ENCODE assay signal across 20 cellular contexts in the genomic region with DNA sequence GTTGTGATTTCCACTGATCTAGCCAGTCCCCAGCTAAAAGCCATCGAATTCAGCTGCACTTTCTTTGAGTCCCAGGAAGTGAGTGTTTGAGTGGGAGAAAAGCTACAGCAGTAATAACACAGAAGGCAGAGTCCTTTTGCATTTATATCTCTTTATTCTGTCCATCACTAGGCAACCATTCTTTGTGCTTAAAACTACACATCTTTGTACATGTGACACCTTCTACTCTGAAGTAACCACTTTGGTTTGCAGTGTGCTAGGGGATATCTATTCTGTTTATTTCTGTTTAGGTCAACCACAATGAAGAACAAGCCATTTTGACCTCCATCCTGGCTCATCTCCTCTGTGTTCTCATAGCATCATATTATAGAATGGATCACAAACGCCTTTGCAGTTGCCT.
"Had no signal": no experiment of that assay in that cellular context is flagged by ENCODE, and none has a peak within 500 bp of the region (broad histone marks: within the 10 kb centered on the region; RNA-seq: fewer than 3 reads in every experiment).

No MANE protein-coding gene starts in this region.

- H3K36me3 Mint-ChIP-seq: activated naive CD8-positive, alpha-beta T cell treated with anti-CD3 and anti-CD28 coated beads, Interleukin-2, amount 10 ng/mL, durations not matched to agents 7 days and 5 days had no signal

- H3K4me1 ChIP-seq: ascending aorta had no signal

- H3K27ac ChIP-seq: adrenal gland, ascending aorta, body of pancreas, VCaP had no signal

- ATAC-seq: activated CD4-positive, alpha-beta T cell treated with anti-CD3 and anti-CD28 coated beads for 36 hours; activated CD8-positive, alpha-beta T cell treated with anti-CD3 and anti-CD28 coated beads, Interleukin-2, amount 10 ng/mL, durations not matched to agents 7 days and 5 days; body of pancreas; PC-3 had no signal

- DNase-seq: activated CD4-positive, alpha-beta T cell treated with anti-CD3 and anti-CD28 coated beads for 36 hours; activated CD4-positive, alpha-beta T cell treated with anti-CD3 and anti-CD28 coated beads, Interleukin-2, amount 50 U/mL, for 1 hour; activated CD8-positive, alpha-beta memory T cell treated with anti-CD3 and anti-CD28 coated beads, Interleukin-2, amount 50 U/mL, for 48 hours; activated CD8-positive, alpha-beta T cell treated with anti-CD3 and anti-CD28 coated beads, Interleukin-2, amount 10 ng/mL, durations not matched to agents 7 days and 5 days; activated naive CD4-positive, alpha-beta T cell treated with anti-CD3 and anti-CD28 coated beads, Interleukin-2, amount 50 U/mL, for 16 hours; activated naive CD8-positive, alpha-beta T cell treated with anti-CD3 and anti-CD28 coated beads, Interleukin-2, amount 10 ng/mL, durations not matched to agents 7 days and 5 days; activated T-cell treated with anti-CD3 and anti-CD28 coated beads, Interleukin-2, amount 50 U/mL, for 1 hour; adrenal gland; body of pancreas; IMR-90; Kasumi-1; KBM-7; NCI-H1048; NCI-H2029; NCI-H524; PC-3; SIG-M5; T-helper 1 cell had no signal

- H3K27ac Mint-ChIP-seq: activated CD4-positive, alpha-beta T cell treated with anti-CD3 and anti-CD28 coated beads for 36 hours; activated CD8-positive, alpha-beta T cell treated with anti-CD3 and anti-CD28 coated beads, Interleukin-2, amount 10 ng/mL, durations not matched to agents 7 days and 5 days; activated naive CD8-positive, alpha-beta T cell treated with anti-CD3 and anti-CD28 coated beads, Interleukin-2, amount 10 ng/mL, durations not matched to agents 7 days and 5 days had no signal

- H3K9me3 ChIP-seq: adrenal gland, ascending aorta, body of pancreas had no signal

- H3K4me3 ChIP-seq: adrenal gland, ascending aorta, body of pancreas had no signal

- H3K36me3 ChIP-seq: adrenal gland, ascending aorta had no signal

- H3K4me3 Mint-ChIP-seq: activated CD4-positive, alpha-beta T cell treated with anti-CD3 and anti-CD28 coated beads for 36 hours; activated CD8-positive, alpha-beta T cell treated with anti-CD3 and anti-CD28 coated beads, Interleukin-2, amount 10 ng/mL, durations not matched to agents 7 days and 5 days; activated naive CD8-positive, alpha-beta T cell treated with anti-CD3 and anti-CD28 coated beads, Interleukin-2, amount 10 ng/mL, durations not matched to agents 7 days and 5 days had no signal

- H3K27me3 ChIP-seq: adrenal gland, ascending aorta, body of pancreas had no signal
